In the genomic region with DNA sequence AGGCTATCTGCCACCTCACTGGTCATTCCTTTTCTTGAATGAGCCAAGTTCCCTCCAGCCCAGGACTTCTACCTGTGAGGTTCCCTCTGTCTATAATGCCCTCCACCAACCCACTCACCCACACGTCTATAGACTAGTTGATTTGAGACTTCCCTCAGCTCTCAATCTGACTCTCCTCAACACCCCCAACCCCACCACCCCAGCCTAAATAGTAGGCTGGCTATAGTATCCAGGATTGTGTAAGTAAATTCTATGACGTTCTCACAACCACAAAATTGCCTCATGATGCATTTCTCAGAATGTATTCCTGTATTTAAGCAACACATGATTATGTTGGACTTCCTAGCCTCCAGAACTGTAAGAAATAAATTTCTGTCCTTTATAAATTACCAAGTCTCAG, we compare ENCODE assay signal across 9 cellular contexts. TPM values are rescaled to one million over a fixed set of nuclear protein-coding genes. Genes with fewer than 3 reads are reported as not detected.
DNase-seq lines count a peak whose midpoint lies in the region; FAIRE-seq and TF ChIP-seq lines count a peak whose summit lies in the region.
"Had no signal": no experiment of that assay in that cellular context is flagged by ENCODE, and none has a peak within 500 bp of the region (broad histone marks: within the 10 kb centered on the region; RNA-seq: fewer than 3 reads in every experiment).

No MANE protein-coding gene starts in this region.

- DNase-seq in GM12865 (ENCODE audit: low read depth) (no peak), Peyer's patch (no peak), esophagus muscularis mucosa (ENCODE audit: extremely low spot score) (no peak), renal cortical epithelial cell (ENCODE audit: low read depth) (peak; percentile 32), GM03348 (ENCODE audit: low spot score) (no peak), RCC 7860 (ENCODE audit: low spot score) (no peak), inferior parietal cortex (ENCODE audit: extremely low spot score) (no peak)
- DNase-seq in stimulated activated CD4-positive, alpha-beta T cell treated with anti-CD3 and anti-CD28 coated beads, Interleukin-4, amount 100 ng/mL, for 1 hour: no peak

- TF ChIP-seq CTCF in GM12865 (IDR thresholded peaks at IDR 0.05; ENCODE audit: insufficient read depth, low read depth, low read length, missing control alignments): no peak
- no peak for TF ChIP-seq CTCF in Peyer's patch (IDR thresholded peaks at IDR 0.05)
- no peak for TF ChIP-seq CTCF in esophagus muscularis mucosa (IDR thresholded peaks at IDR 0.05)

- intact Hi-C loops in esophagus muscularis mucosa (cut with DNase I): loop anchor here (5.0 kb wide), 1 partner anchor 75 kb away; the partner anchor contains the start of gene PLSCR2

- H3K4me1 ChIP-seq in Peyer's patch (peaks cover 0 to 48% (median 9%) of the 10 kb centered on the region in 4 donors), esophagus muscularis mucosa (peaks cover 21 to 64% (median 56%) of the 10 kb centered on the region in 4 donors)

- H3K4me3 ChIP-seq in GM12865 (ENCODE audit: low read depth, low read length) (peak overlapping the region; percentile 69; the same call in 1 of the 2 replicates), Peyer's patch (peak overlapping the region in 3 of 4 donors; percentile 67 to 91 (median 76)), esophagus muscularis mucosa (peak overlapping the region; percentile 81 to 89 (median 86))
- H3K4me3 ChIP-seq: mucosa of descending colon had no signal

- H3K27ac ChIP-seq in Peyer's patch: peak overlapping the region; percentile 8 to 98 (median 31)
- H3K27ac ChIP-seq in esophagus muscularis mucosa (replicated peaks in 1 of 4): peak overlapping the region; percentile 95 to 98 (median 95)

- no peak for TF ChIP-seq POLR2A in Peyer's patch (IDR thresholded peaks at IDR 0.05)
- no peak for TF ChIP-seq POLR2A in esophagus muscularis mucosa (IDR thresholded peaks at IDR 0.05; ENCODE audit: low read depth)

- H3K36me3 ChIP-seq in Peyer's patch (no peaks in the 10 kb centered on the region), esophagus muscularis mucosa (no peaks in the 10 kb centered on the region)

- H3K27me3 ChIP-seq in Peyer's patch: no peaks in the 10 kb centered on the region
- no peaks in the 10 kb centered on the region for H3K27me3 ChIP-seq in esophagus muscularis mucosa

- 34% methylated on average over 2 of the region's 2 CpGs for WGBS in esophagus muscularis mucosa

- no peak for TF ChIP-seq EP300 in esophagus muscularis mucosa (IDR thresholded peaks at IDR 0.05)

- FAIRE-seq in RCC 7860 (lab: Jason Lieb, UNC): no peak

- H3K9me3 ChIP-seq in Peyer's patch (no peaks in the 10 kb centered on the region), esophagus muscularis mucosa (no peaks in the 10 kb centered on the region)
- H3K9me3 ChIP-seq: mucosa of descending colon had no signal

RNA-seq across cellular contexts. Expression of gene PLSCR1, which starts 2.2 kb away (rescaled TPM):
- total RNA-seq in Peyer's patch (10 to 100 TPM; 80.7 to 93.2 (median 86.6) TPM), esophagus muscularis mucosa (100 to 1,000 TPM in 1 of 4 donors, 10 to 100 TPM in 3; 40.7 to 221 (median 58.2) TPM), renal cortical epithelial cell (183 and 292 TPM in 2 replicates)
